In the genomic region with DNA sequence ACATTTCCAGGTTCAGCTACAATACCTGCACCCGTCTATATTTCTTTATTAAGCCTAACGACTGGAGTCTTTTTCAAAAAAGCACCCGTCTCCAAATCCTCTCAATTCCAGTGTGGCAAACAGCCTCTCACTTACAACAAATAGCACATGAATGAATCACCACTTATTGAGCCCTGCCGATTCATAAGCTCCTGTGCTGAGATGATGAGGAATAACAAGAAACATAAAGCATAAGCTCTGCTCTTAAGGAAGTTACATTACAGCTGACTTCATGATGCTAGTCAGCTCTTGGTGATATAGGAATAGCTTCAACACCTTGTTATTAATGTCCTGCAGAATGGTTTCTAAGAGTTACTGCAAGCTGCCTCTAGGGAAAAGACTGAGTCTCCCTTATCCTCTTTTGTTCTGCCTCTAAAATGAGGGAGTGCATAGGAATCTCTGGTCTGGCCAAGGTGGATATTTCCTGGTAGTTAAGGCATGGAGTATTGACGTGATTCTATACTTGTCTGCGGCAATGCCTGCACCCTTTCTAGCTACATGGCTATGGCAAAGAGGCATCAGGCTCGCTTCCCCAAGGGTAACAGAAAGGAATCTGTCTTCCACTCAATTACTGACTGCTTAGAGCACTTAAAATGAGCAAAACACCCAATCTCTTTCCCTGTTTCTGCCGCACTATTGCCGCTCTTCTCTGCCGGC, we compare ENCODE assay signal across 13 cellular contexts.
DNase-seq lines count a peak whose midpoint lies in the region; ATAC-seq lines count a peak whose summit lies in the region.
"Had no signal": no experiment of that assay in that cellular context is flagged by ENCODE, and none has a peak within 500 bp of the region (broad histone marks: within the 10 kb centered on the region; RNA-seq: fewer than 3 reads in every experiment).

No MANE protein-coding gene starts in this region.

- H3K9me2 ChIP-seq in Karpas-422 (replicated peaks; ENCODE audit: insufficient read depth, low read length) = no peaks in the 10 kb centered on the region

- H3K27ac Mint-ChIP-seq in stimulated activated naive B cell treated with anti-CD40 and anti-IgM and Interleukin-4, amounts not matched to agents 10 μg/mL and 1 μg/mL and 100 μg/mL, for 72 hours = no peak overlapping the region

- peaks cover 72% of the 10 kb centered on the region for H3K79me2 ChIP-seq in Karpas-422 (ENCODE audit: low read length)

- H3K4me2 ChIP-seq in Karpas-422 (ENCODE audit: low read depth, low read length, poor library complexity, severe bottlenecking) = peak overlapping the region; percentile 31

- H3K9me3 Mint-ChIP-seq in stimulated activated naive B cell treated with anti-CD40 and anti-IgM and Interleukin-4, amounts not matched to agents 10 μg/mL and 1 μg/mL and 100 μg/mL, for 72 hours = no peaks in the 10 kb centered on the region

- H3K36me3 ChIP-seq in Karpas-422 (ENCODE audit: insufficient read depth, low read length) = peaks cover 15% of the 10 kb centered on the region; the same call in 1 of the 2 replicates
- H3K36me3 ChIP-seq: ovary, WERI-Rb-1 had no signal

- no peaks in the 10 kb centered on the region for H4K20me1 ChIP-seq in Karpas-422 (ENCODE audit: insufficient read depth, low read depth, low read length)

- H3K4me1 Mint-ChIP-seq in stimulated activated naive B cell treated with anti-CD40 and anti-IgM and Interleukin-4, amounts not matched to agents 10 μg/mL and 1 μg/mL and 100 μg/mL, for 72 hours = peaks cover 17 to 38% of the 10 kb centered on the region in 2 donors

- in situ Hi-C loops in Caki2 (cut with HindIII; ENCODE audit: low pct_unique_long_range_greater_than_20kb, low sequenced_read_pairs) = no loop called here

- ATAC-seq in stimulated activated naive B cell treated with anti-CD40 and anti-IgM and Interleukin-4, amounts not matched to agents 10 μg/mL and 1 μg/mL and 100 μg/mL, for 72 hours (replicated peaks) = no peak
- ATAC-seq in GM21825 (IDR thresholded peaks at IDR 0.05; ENCODE audit: unreplicated experiment) = no peak

- H3K4me1 ChIP-seq in Karpas-422 (ENCODE audit: low read length) = peaks cover 68% of the 10 kb centered on the region

- no peaks in the 10 kb centered on the region for H3K27me3 Mint-ChIP-seq in stimulated activated naive B cell treated with anti-CD40 and anti-IgM and Interleukin-4, amounts not matched to agents 10 μg/mL and 1 μg/mL and 100 μg/mL, for 72 hours

- H3K4me3 ChIP-seq in Karpas-422 (ENCODE audit: low read length) = no peak overlapping the region
- H3K4me3 ChIP-seq: ovary had no signal

- H3K9ac ChIP-seq in Karpas-422 (ENCODE audit: low read length) = no peak overlapping the region

- no peaks in the 10 kb centered on the region for H3K27me3 ChIP-seq in Karpas-422 (ENCODE audit: low read length)
- H3K27me3 ChIP-seq: ovary had no signal

- H2AFZ ChIP-seq in Karpas-422 (ENCODE audit: low read length) = no peak overlapping the region

- no peaks in the 10 kb centered on the region for H3K9me3 ChIP-seq in Karpas-422 (ENCODE audit: low read length)
- H3K9me3 ChIP-seq: ovary had no signal

- H3K27ac ChIP-seq in Karpas-422 (ENCODE audit: low read length) = peak overlapping the region; percentile 6; the same call in 1 of the 2 replicates
- H3K27ac ChIP-seq: ovary, WERI-Rb-1 had no signal

- H3K36me3 Mint-ChIP-seq in stimulated activated naive B cell treated with anti-CD40 and anti-IgM and Interleukin-4, amounts not matched to agents 10 μg/mL and 1 μg/mL and 100 μg/mL, for 72 hours = peaks cover 19 to 34% of the 10 kb centered on the region in 2 donors

- no peak overlapping the region for H3K4me3 Mint-ChIP-seq in stimulated activated naive B cell treated with anti-CD40 and anti-IgM and Interleukin-4, amounts not matched to agents 10 μg/mL and 1 μg/mL and 100 μg/mL, for 72 hours

- DNase-seq in Caki2 (ENCODE audit: low read depth) (peak; percentile 0), Karpas-422 (no peak), dermis blood vessel endothelial cell (peak; percentile 87), non-pigmented ciliary epithelial cell (ENCODE audit: low read depth) (peak; percentile 86), NCI-H345 treated with DMSO at 0.1 percent for 48 hours (lab: John Stamatoyannopoulos, UW; ENCODE audit: unreplicated experiment) (no peak)
- DNase-seq in stimulated activated naive CD4-positive, alpha-beta T cell (lab: John Stamatoyannopoulos, UW) = no peak
- DNase-seq in stimulated activated naive B cell treated with anti-CD40 and anti-IgM and Interleukin-4, amounts not matched to agents 10 μg/mL and 1 μg/mL and 100 μg/mL, for 72 hours = no peak
- DNase-seq: activated naive CD4-positive, alpha-beta T cell treated with Interleukin-2 at 50 U/mL for 16 hours; head of caudate nucleus; NCI-H526 treated with DMSO at 0.1 percent for 48 hours; ovary; WERI-Rb-1 had no signal

Comparison
In these comparisons a context has a peak if more than half of its experiments do, and no peak if none do; other contexts are left out.
1. DNase-seq: peak in Caki2 (single experiment), dermis blood vessel endothelial cell (single experiment) and non-pigmented ciliary epithelial cell (single experiment); none in Karpas-422 (single experiment), stimulated activated naive CD4-positive, alpha-beta T cell (0 of 6), NCI-H345 treated with DMSO at 0.1 percent for 48 hours (single experiment) and stimulated activated naive B cell treated with anti-CD40 and anti-IgM and Interleukin-4, amounts not matched to agents 10 μg/mL and 1 μg/mL and 100 μg/mL, for 72 hours (single experiment).